ENCODE assay signal across 7 cellular contexts in genomic region chr1:156814571-156815260, GRCh38. TPM values are rescaled to one million over a fixed set of nuclear protein-coding genes. Genes with fewer than 3 reads are reported as not detected.
DNase-seq lines count a peak whose midpoint lies in the region; ATAC-seq and TF ChIP-seq lines count a peak whose summit lies in the region.

No MANE protein-coding gene starts in this region.

- H3K4me3 ChIP-seq in left lung: peak overlapping the region in 1 of 2 donors; percentile 39
- H3K4me3 ChIP-seq in stomach smooth muscle (ENCODE audit: low read length in 2 of 2): peak overlapping the region in 1 of 2 donors; percentile 74

- H3K4me1 ChIP-seq in left lung (peaks cover 10 to 28% of the 10 kb centered on the region in 2 donors), stomach smooth muscle (ENCODE audit: control insufficient read depth, insufficient read depth, low read length) (peaks cover 24% of the 10 kb centered on the region)

- H3K27me3 ChIP-seq in left lung (peaks cover 0 to 29% of the 10 kb centered on the region in 2 donors), stomach smooth muscle (ENCODE audit: control insufficient read depth in 1 of 2, insufficient read depth in 2 of 2, low read length in 2 of 2) (peaks cover 9 to 16% of the 10 kb centered on the region in 2 donors)

- peak overlapping the region; percentile 100 for H3K27ac Mint-ChIP-seq in activated naive CD4-positive, alpha-beta T cell treated with anti-CD3 and anti-CD28 coated beads, Interleukin-2, amount 10 ng/mL, durations not matched to agents 7 days and 5 days

- DNase-seq in RWPE1 (ENCODE audit: low spot score) (peak; percentile 56), left lung (peak in 1 of 2 donors; percentile 72)
- DNase-seq in activated naive CD4-positive, alpha-beta T cell treated with anti-CD3 and anti-CD28 coated beads, Interleukin-2, amount 10 ng/mL, durations not matched to agents 7 days and 5 days: no peak

- H3K4me3 Mint-ChIP-seq in activated naive CD4-positive, alpha-beta T cell treated with anti-CD3 and anti-CD28 coated beads, Interleukin-2, amount 10 ng/mL, durations not matched to agents 7 days and 5 days: peak overlapping the region; percentile 93

- H3K27me3 Mint-ChIP-seq in activated naive CD4-positive, alpha-beta T cell treated with anti-CD3 and anti-CD28 coated beads, Interleukin-2, amount 10 ng/mL, durations not matched to agents 7 days and 5 days: peaks cover 7% of the 10 kb centered on the region

- peak overlapping the region; percentile 69 for H3K27ac ChIP-seq in RWPE1
- no peak overlapping the region for H3K27ac ChIP-seq in left lung
- peak overlapping the region; percentile 31 for H3K27ac ChIP-seq in stomach smooth muscle (ENCODE audit: low read length)

- peaks cover 78% of the 10 kb centered on the region for H3K4me1 Mint-ChIP-seq in activated naive CD4-positive, alpha-beta T cell treated with anti-CD3 and anti-CD28 coated beads, Interleukin-2, amount 10 ng/mL, durations not matched to agents 7 days and 5 days

- H3K9ac ChIP-seq in stomach smooth muscle (ENCODE audit: low read length in 2 of 2): peak overlapping the region in 1 of 2 donors; percentile 10

- intact Hi-C loops in left lung (cut with DNase I): no loop called here

- ATAC-seq in left lung (peak; percentile 4), GM18868 (IDR thresholded peaks at IDR 0.05; ENCODE audit: unreplicated experiment) (no peak), HG03439 (IDR thresholded peaks at IDR 0.05; ENCODE audit: unreplicated experiment) (no peak), GM21786 (IDR thresholded peaks at IDR 0.05; ENCODE audit: unreplicated experiment) (no peak)

- no peaks in the 10 kb centered on the region for H3K9me3 Mint-ChIP-seq in activated naive CD4-positive, alpha-beta T cell treated with anti-CD3 and anti-CD28 coated beads, Interleukin-2, amount 10 ng/mL, durations not matched to agents 7 days and 5 days

- CTCF ChIA-PET in RWPE1 (lab: Yijun Ruan, JAX): interaction anchor here (0.6 to 0.9 kb wide), 6 partner anchors 36 to 239 kb away, joined by 3 to 5 read pairs (median 3); partner anchors contain the start of gene NTRK1
- CTCF ChIA-PET in activated naive CD4-positive, alpha-beta T cell treated with anti-CD3 and anti-CD28 coated beads, Interleukin-2, amount 10 ng/mL, durations not matched to agents 7 days and 5 days (lab: Charles Lee): interaction anchor here (0.8 to 5.7 kb wide), 13 partner anchors 7 to 89 kb away, joined by 3 to 58 read pairs (median 5); partner anchors contain the start of gene NTRK1

- TF ChIP-seq CTCF in RWPE1 (conservative IDR thresholded peaks at IDR 0.05; ENCODE audit: low read depth): no peak
- TF ChIP-seq CTCF in left lung (IDR thresholded peaks at IDR 0.05): no peak

- H3K9me3 ChIP-seq in left lung: no peaks in the 10 kb centered on the region
- H3K9me3 ChIP-seq in stomach smooth muscle (ENCODE audit: control insufficient read depth in 2 of 2, low read length in 2 of 2): no peaks in the 10 kb centered on the region

- H3K36me3 Mint-ChIP-seq in activated naive CD4-positive, alpha-beta T cell treated with anti-CD3 and anti-CD28 coated beads, Interleukin-2, amount 10 ng/mL, durations not matched to agents 7 days and 5 days: peaks cover 56% of the 10 kb centered on the region

- H3K36me3 ChIP-seq in left lung (no peaks in the 10 kb centered on the region), stomach smooth muscle (ENCODE audit: control insufficient read depth in 2 of 2, insufficient read depth in 2 of 2, low read length in 2 of 2) (no peaks in the 10 kb centered on the region)

- POLR2A ChIA-PET in RWPE1 (lab: Yijun Ruan, JAX; ENCODE audit: low non-redundant PET): interaction anchor here (0.9 kb wide), 1 partner anchor 45 kb away, joined by 3 read pairs; no protein-coding TSS in a partner anchor

RNA-seq across cellular contexts. Expression of gene SH2D2A, which starts 1.9 kb away (rescaled TPM):
- 1 to 10 TPM; 1.7 to 4.4 TPM for total RNA-seq in left lung

RNA-seq across cellular contexts. Expression of gene INSRR, which starts 44.2 kb away (rescaled TPM):
- not detected for total RNA-seq in left lung

RNA-seq across cellular contexts. Expression of gene NTRK1, which starts 45.9 kb away (rescaled TPM):
- under 1 TPM; 0.47 to 0.97 TPM for total RNA-seq in left lung

RNA-seq across cellular contexts. Expression of gene PRCC, which starts 47.4 kb away (rescaled TPM):
- 10 to 100 TPM; 40.7 to 56.2 TPM for total RNA-seq in left lung

Comparison
In these comparisons a context has a peak if more than half of its experiments do, and no peak if none do; other contexts are left out.
1. H3K27ac ChIP-seq: peak in RWPE1 (single experiment) and stomach smooth muscle (single experiment); none in left lung (0 of 2).